In genomic region chr9:69264526-69264925, GRCh38 we compare ENCODE assay signal across 1 cellular context.
TF ChIP-seq lines count a peak whose summit lies in the region.

No MANE protein-coding gene starts in this region.

TF ChIP-seq in WTC11, 78 proteins besides CTCF, POLR2A, EP300 and RAD21 (continued from another document):
- TF ChIP-seq ARID4B (CRISPR knock-in tag; IDR thresholded peaks at IDR 0.05; ENCODE audit: borderline replicate concordance): no peak
- TF ChIP-seq ZNF232 (CRISPR knock-in tag; IDR thresholded peaks at IDR 0.05): no peak
- no peak for TF ChIP-seq KAT7 (CRISPR knock-in tag; IDR thresholded peaks at IDR 0.05; ENCODE audit: borderline replicate concordance)
- TF ChIP-seq ZNF396 (CRISPR knock-in tag; IDR thresholded peaks at IDR 0.05; ENCODE audit: borderline replicate concordance): no peak
- no peak for TF ChIP-seq NR3C1 (CRISPR knock-in tag; conservative IDR thresholded peaks at IDR 0.05; ENCODE audit: low read depth)
- TF ChIP-seq USF2 (CRISPR knock-in tag; IDR thresholded peaks at IDR 0.05): no peak
- no peak for TF ChIP-seq FOXP1 (CRISPR knock-in tag; IDR thresholded peaks at IDR 0.05; ENCODE audit: borderline replicate concordance)
- TF ChIP-seq ATF1 (CRISPR knock-in tag; IDR thresholded peaks at IDR 0.05): no peak
TF ChIP-seq in WTC11: peak in this region for 0.
